20 cellular contexts compared by ENCODE assay signal in the genomic region with DNA sequence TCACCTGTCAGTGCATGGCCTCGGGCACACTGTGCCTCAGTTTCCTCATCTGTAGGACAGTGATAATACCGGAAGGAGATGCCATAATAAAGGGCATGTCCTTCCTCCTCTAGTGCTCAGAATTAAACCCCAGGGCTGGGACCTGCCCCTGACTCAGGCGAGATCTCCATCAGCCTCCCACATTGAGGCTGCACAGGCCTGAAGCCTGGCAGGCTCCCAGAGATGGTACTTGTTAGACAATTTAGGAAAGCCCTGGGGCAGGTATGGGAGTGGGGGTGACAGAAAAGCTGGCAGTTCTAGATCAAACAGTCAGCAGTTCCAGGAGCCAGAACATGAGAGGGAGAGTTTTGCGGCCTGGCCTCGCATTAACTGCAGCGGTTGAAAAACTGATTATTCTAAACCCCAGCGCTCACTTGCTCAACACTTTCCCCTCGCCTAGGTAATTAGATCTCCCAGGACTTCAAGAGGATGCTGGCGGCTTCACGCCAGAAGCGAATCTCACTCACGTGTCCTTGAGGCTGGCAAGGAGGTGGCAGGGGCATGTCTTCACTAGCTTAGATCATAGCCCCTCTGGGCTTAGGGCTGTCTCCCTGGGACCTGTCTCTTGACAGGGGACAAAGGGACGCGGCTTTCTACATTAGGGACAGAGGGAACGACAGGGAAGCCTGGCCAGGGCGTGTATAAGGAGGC.
DNase-seq lines count a peak whose midpoint lies in the region; ATAC-seq and TF ChIP-seq lines count a peak whose summit lies in the region.
"Had no signal": no experiment of that assay in that cellular context is flagged by ENCODE, and none has a peak within 500 bp of the region (broad histone marks: within the 10 kb centered on the region; RNA-seq: fewer than 3 reads in every experiment).

No MANE protein-coding gene starts in this region.

- H3K27ac ChIP-seq in gastrocnemius medialis = peak overlapping the region; percentile 60 to 97 (median 81)
- H3K27ac ChIP-seq: body of pancreas, esophagus muscularis mucosa, upper lobe of left lung had no signal

- H3K27me3 ChIP-seq in gastrocnemius medialis = no peaks in the 10 kb centered on the region
- H3K27me3 ChIP-seq: body of pancreas, upper lobe of left lung had no signal

- no peak for TF ChIP-seq CTCF in gastrocnemius medialis (IDR thresholded peaks at IDR 0.05 in 4 of 5, conservative IDR thresholded peaks at IDR 0.05 in 1 of 5)

- intact Hi-C loops in gastrocnemius medialis (cut with DNase I; ENCODE audit: low total_unique reads) = loop anchor here (5.0 to 10.0 kb wide), 2 partner anchors 35 to 122 kb away; no protein-coding TSS in a partner anchor

- peak; percentile 58 for ATAC-seq in SK-N-SH treated with all-trans-retinoic acid at 6 μM for 48 hours
- peak; percentile 71 to 82 for ATAC-seq in gastrocnemius medialis
- ATAC-seq: body of pancreas; CD8-positive, alpha-beta T cell; naive thymus-derived CD4-positive, alpha-beta T cell had no signal

- no peak for TF ChIP-seq POLR2A in gastrocnemius medialis (IDR thresholded peaks at IDR 0.05)

- H3K4me3 ChIP-seq in gastrocnemius medialis = no peak overlapping the region
- H3K4me3 ChIP-seq: body of pancreas, esophagus muscularis mucosa, upper lobe of left lung had no signal

- DNase-seq in NCI-H1436 (lab: John Stamatoyannopoulos, UW) (peak; percentile 19), NCI-H1436 treated with DMSO at 0.1 percent for 48 hours (lab: John Stamatoyannopoulos, UW) (no peak), NCI-H1105 (lab: John Stamatoyannopoulos, UW) (peak; percentile 66), gastrocnemius medialis (peak; percentile 32 to 87), amniotic stem cell (lab: John Stamatoyannopoulos, UW) (no peak), ecto neural progenitor cell (ENCODE audit: low spot score) (no peak), T-helper 9 cell (no peak)
- DNase-seq: activated T-cell treated with anti-CD3 and anti-CD28 coated beads for 4 hours; body of pancreas; CD8-positive, alpha-beta T cell; dermis blood vessel endothelial cell; EL; KG1; naive thymus-derived CD4-positive, alpha-beta T cell; NCI-H1694 treated with DMSO at 0.1 percent for 48 hours; SHP77; stimulated activated naive CD4-positive, alpha-beta T cell treated with Interleukin-2 at 50 U/mL for 16 hours; upper lobe of left lung had no signal

- in situ Hi-C loops in gastrocnemius medialis (cut with MboI; ENCODE audit: low sequenced_read_pairs in 4 of 4) = no loop called here

- no peaks in the 10 kb centered on the region for H3K9me3 ChIP-seq in gastrocnemius medialis
- H3K9me3 ChIP-seq: body of pancreas, upper lobe of left lung had no signal

- H3K4me1 ChIP-seq in gastrocnemius medialis = peaks cover 38 to 54% of the 10 kb centered on the region in 2 donors
- H3K4me1 ChIP-seq: body of pancreas, esophagus muscularis mucosa, upper lobe of left lung had no signal

- H3K36me3 ChIP-seq in gastrocnemius medialis = no peaks in the 10 kb centered on the region
- H3K36me3 ChIP-seq: esophagus muscularis mucosa, upper lobe of left lung had no signal

TF ChIP-seq in SK-N-SH treated with all-trans-retinoic acid at 6 μM for 48 hours, 23 proteins besides CTCF, POLR2A, EP300 and RAD21:
- TF ChIP-seq BACH2 (CRISPR knock-in tag; IDR thresholded peaks at IDR 0.05; ENCODE audit: borderline replicate concordance) = no peak
- TF ChIP-seq TCF4 (CRISPR knock-in tag; IDR thresholded peaks at IDR 0.05; ENCODE audit: borderline replicate concordance) = peak; percentile 70
- no peak for TF ChIP-seq ARNTL (CRISPR knock-in tag; IDR thresholded peaks at IDR 0.05; ENCODE audit: borderline replicate concordance, low read depth)
- TF ChIP-seq, protein P1, sequence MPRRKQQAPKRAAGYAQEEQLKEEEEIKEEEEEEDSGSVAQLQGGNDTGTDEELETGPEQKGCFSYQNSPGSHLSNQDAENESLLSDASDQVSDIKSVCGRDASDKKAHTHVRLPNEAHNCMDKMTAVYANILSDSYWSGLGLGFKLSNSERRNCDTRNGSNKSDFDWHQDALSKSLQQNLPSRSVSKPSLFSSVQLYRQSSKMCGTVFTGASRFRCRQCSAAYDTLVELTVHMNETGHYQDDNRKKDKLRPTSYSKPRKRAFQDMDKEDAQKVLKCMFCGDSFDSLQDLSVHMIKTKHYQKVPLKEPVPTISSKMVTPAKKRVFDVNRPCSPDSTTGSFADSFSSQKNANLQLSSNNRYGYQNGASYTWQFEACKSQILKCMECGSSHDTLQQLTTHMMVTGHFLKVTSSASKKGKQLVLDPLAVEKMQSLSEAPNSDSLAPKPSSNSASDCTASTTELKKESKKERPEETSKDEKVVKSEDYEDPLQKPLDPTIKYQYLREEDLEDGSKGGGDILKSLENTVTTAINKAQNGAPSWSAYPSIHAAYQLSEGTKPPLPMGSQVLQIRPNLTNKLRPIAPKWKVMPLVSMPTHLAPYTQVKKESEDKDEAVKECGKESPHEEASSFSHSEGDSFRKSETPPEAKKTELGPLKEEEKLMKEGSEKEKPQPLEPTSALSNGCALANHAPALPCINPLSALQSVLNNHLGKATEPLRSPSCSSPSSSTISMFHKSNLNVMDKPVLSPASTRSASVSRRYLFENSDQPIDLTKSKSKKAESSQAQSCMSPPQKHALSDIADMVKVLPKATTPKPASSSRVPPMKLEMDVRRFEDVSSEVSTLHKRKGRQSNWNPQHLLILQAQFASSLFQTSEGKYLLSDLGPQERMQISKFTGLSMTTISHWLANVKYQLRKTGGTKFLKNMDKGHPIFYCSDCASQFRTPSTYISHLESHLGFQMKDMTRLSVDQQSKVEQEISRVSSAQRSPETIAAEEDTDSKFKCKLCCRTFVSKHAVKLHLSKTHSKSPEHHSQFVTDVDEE (CRISPR knock-in tag; IDR thresholded peaks at IDR 0.05) = 0 out of 2 replicates have a peak, but pooled peaks have one; percentile 39

Comparison
In these comparisons a context has a peak if more than half of its experiments do, and no peak if none do; other contexts are left out.
1. DNase-seq: peak in NCI-H1436 (single experiment), NCI-H1105 (single experiment) and gastrocnemius medialis (2 of 2); none in NCI-H1436 treated with DMSO at 0.1 percent for 48 hours (single experiment), amniotic stem cell (single experiment), ecto neural progenitor cell (single experiment) and T-helper 9 cell (single experiment).